In the genomic region with DNA sequence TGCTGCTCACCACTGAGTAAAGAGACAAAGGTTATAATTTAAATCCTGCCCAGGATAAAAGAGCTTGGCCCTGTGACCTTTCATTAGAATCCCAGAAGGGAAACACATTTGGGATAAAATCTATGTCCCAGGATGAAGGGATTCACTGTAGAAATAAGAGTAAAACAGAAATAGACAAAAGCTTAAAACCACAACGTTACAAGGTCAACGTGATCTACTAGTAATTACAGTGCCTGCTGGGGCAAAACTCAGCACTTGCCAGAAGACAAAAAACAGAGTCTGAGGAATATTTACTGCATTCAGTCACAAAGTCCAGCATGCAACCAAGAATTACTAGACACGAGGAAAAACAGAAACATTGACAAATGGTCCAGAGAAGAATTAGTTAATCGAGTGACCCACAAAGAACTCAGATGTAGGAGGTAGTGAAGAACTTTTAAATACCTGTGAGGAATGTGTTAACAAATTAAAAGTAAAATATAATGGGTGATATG, we compare ENCODE assay signal across 3 cellular contexts.
"Had no signal": no experiment of that assay in that cellular context is flagged by ENCODE, and none has a peak within 500 bp of the region (broad histone marks: within the 10 kb centered on the region; RNA-seq: fewer than 3 reads in every experiment).

No MANE protein-coding gene starts in this region.

- DNase-seq: GDM1, GF-D8 had no signal

- H3K4me3 ChIP-seq: GM12878 had no signal
